9 cellular contexts compared by ENCODE assay signal in the genomic region with DNA sequence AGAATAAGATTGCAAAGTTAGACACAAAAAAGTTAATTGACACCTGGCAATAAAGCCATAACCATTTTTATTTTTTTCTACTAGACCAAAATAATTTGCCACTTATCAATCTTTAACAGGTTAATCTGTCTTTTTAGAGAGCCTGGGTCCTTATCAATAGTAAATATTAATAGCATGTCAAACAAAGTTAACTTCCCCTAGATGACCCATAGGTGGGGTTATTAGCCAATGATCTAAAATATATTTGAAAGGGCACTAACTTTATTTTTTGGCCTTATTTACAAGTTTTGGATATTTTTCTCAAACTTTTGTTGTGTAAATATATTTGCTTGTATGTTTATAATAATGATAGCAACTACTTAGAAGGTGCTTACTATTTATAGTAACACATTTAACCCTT. TPM values are rescaled to one million over a fixed set of nuclear protein-coding genes. Genes with fewer than 3 reads are reported as not detected.
DNase-seq lines count a peak whose midpoint lies in the region; ATAC-seq, FAIRE-seq and TF ChIP-seq lines count a peak whose summit lies in the region.
"Had no signal": no experiment of that assay in that cellular context is flagged by ENCODE, and none has a peak within 500 bp of the region (broad histone marks: within the 10 kb centered on the region; RNA-seq: fewer than 3 reads in every experiment).

No MANE protein-coding gene starts in this region.

- H3K27me3 ChIP-seq in GM23248 (replicated peaks; ENCODE audit: insufficient read depth) (no peaks in the 10 kb centered on the region), astrocyte (ENCODE audit: insufficient read depth, low read length) (no peaks in the 10 kb centered on the region), mesenchymal stem cell (ENCODE audit: control insufficient read depth in 1 of 2, insufficient read depth in 1 of 2, low read length in 2 of 2) (no peaks in the 10 kb centered on the region)

- H3K23ac ChIP-seq in mesenchymal stem cell (ENCODE audit: low read length in 2 of 2) = no peak overlapping the region

- H3K27ac ChIP-seq in GM23248 (no peak overlapping the region), astrocyte (ENCODE audit: low read depth, low read length) (no peak overlapping the region), mesenchymal stem cell (ENCODE audit: low read length, poor library complexity, severe bottlenecking) (no peak overlapping the region)

- H3K9me3 ChIP-seq in GM23248 (ENCODE audit: low read depth) = no peaks in the 10 kb centered on the region
- H3K9me3 ChIP-seq in astrocyte (ENCODE audit: insufficient read depth, low read depth, low read length) = no peaks in the 10 kb centered on the region
- no peaks in the 10 kb centered on the region for H3K9me3 ChIP-seq in mesenchymal stem cell (ENCODE audit: control insufficient read depth, low read length)

- H3K27me3 Mint-ChIP-seq in astrocyte (ENCODE audit: low read depth, unreplicated experiment) = peaks cover 24% of the 10 kb centered on the region

- peaks cover 7% of the 10 kb centered on the region for H3K4me1 ChIP-seq in GM23248 (ENCODE audit: insufficient read depth)
- peaks cover under 1% of the 10 kb centered on the region for H3K4me1 ChIP-seq in astrocyte (ENCODE audit: insufficient read depth, low read length)
- peaks cover 3% of the 10 kb centered on the region for H3K4me1 ChIP-seq in mesenchymal stem cell (ENCODE audit: control insufficient read depth, insufficient read depth, low read depth, low read length)

- no peak overlapping the region for H3K4me2 ChIP-seq in GM23248 (ENCODE audit: unreplicated experiment)
- H3K4me2 ChIP-seq in astrocyte (ENCODE audit: low read length) = no peak overlapping the region
- H3K4me2 ChIP-seq in mesenchymal stem cell (ENCODE audit: low read length, poor library complexity, severe bottlenecking) = no peak overlapping the region

- no peaks in the 10 kb centered on the region for H3K79me1 ChIP-seq in mesenchymal stem cell (replicated peaks; ENCODE audit: low read length, poor library complexity, severe bottlenecking)

- no peak overlapping the region for H3K4ac ChIP-seq in mesenchymal stem cell (ENCODE audit: low read depth in 1 of 2, low read length in 2 of 2)

- no peaks in the 10 kb centered on the region for H3K9me3 Mint-ChIP-seq in astrocyte (ENCODE audit: unreplicated experiment)

- in situ Hi-C loops in GM23248 (cut with MboI) = no loop called here

- no peak for ATAC-seq in HG02852 (IDR thresholded peaks at IDR 0.05; ENCODE audit: unreplicated experiment)

- H2AK5ac ChIP-seq in mesenchymal stem cell (ENCODE audit: low read length, severe bottlenecking) = no peak overlapping the region

- H3F3A ChIP-seq in GM23248 (ENCODE audit: insufficient read depth) = 0 out of 2 replicates have a peak, but pooled peaks cover 4% of the 10 kb centered on the region

- no peaks in the 10 kb centered on the region for H4K20me1 ChIP-seq in GM23248 (ENCODE audit: insufficient read depth)
- H4K20me1 ChIP-seq in astrocyte (ENCODE audit: insufficient read depth, low read length) = no peaks in the 10 kb centered on the region

- H3K4me3 ChIP-seq in GM23248 (no peak overlapping the region), astrocyte (ENCODE audit: insufficient read depth, low read depth, low read length) (no peak overlapping the region), mesenchymal stem cell (ENCODE audit: insufficient read depth in 1 of 2, low read depth in 1 of 2, low read length in 2 of 2) (no peak overlapping the region)

- H2AFZ ChIP-seq in GM23248 (no peak overlapping the region), astrocyte (ENCODE audit: low read depth, low read length) (no peak overlapping the region), mesenchymal stem cell (ENCODE audit: low read depth, low read length) (no peak overlapping the region)

- no peak for FAIRE-seq in astrocyte (lab: Jason Lieb, UNC)
- no peak for FAIRE-seq in RCC 7860 (lab: Jason Lieb, UNC)

- H3K18ac ChIP-seq in mesenchymal stem cell (ENCODE audit: low read depth in 1 of 2, low read length in 2 of 2) = no peak overlapping the region

- TF ChIP-seq CTCF in AG09319 (IDR thresholded peaks at IDR 0.05; ENCODE audit: low read depth, low read length) (peak; percentile 35), astrocyte (IDR thresholded peaks at IDR 0.05; ENCODE audit: insufficient read depth, low read depth, low read length) (peak; percentile 6)

- DNase-seq in AG09319 (ENCODE audit: extremely low read depth, low read depth) (no peak), GM23248 (peak; percentile 57), astrocyte (ENCODE audit: low read depth) (no peak), mesenchymal stem cell (peak; percentile 47), RCC 7860 (ENCODE audit: low spot score) (no peak), SW480 (ENCODE audit: low spot score) (no peak)
- no peak for DNase-seq in activated CD4-positive, alpha-beta T cell treated with anti-CD3 and anti-CD28 coated beads, Interleukin-2, amount 50 U/mL, for 4 hours
- DNase-seq: GF-D8 had no signal

- H3K36me3 ChIP-seq in GM23248 (ENCODE audit: low read depth) (no peaks in the 10 kb centered on the region), astrocyte (ENCODE audit: insufficient read depth, low read length) (no peaks in the 10 kb centered on the region), mesenchymal stem cell (ENCODE audit: control insufficient read depth in 1 of 2, insufficient read depth in 2 of 2, low read depth in 1 of 2, low read length in 2 of 2) (no peaks in the 10 kb centered on the region)

- no peak overlapping the region for H4K91ac ChIP-seq in mesenchymal stem cell (ENCODE audit: low read length)

- H3K9me2 ChIP-seq in GM23248 (ENCODE audit: insufficient read depth) = no peaks in the 10 kb centered on the region

- H2BK120ac ChIP-seq in mesenchymal stem cell (ENCODE audit: low read depth, low read length) = no peak overlapping the region

- H3K4me1 Mint-ChIP-seq in astrocyte (ENCODE audit: low read depth, unreplicated experiment) = no peaks in the 10 kb centered on the region

- no peak overlapping the region for H3K14ac ChIP-seq in mesenchymal stem cell (ENCODE audit: low read length in 2 of 2)

- H4K8ac ChIP-seq in mesenchymal stem cell (ENCODE audit: low read length) = no peak overlapping the region

- H3K9ac ChIP-seq in GM23248 (no peak overlapping the region), astrocyte (ENCODE audit: low read length) (no peak overlapping the region), mesenchymal stem cell (ENCODE audit: low read length) (peak overlapping the region; percentile 65)

- no peaks in the 10 kb centered on the region for H3K36me3 Mint-ChIP-seq in astrocyte (ENCODE audit: low read depth, unreplicated experiment)

- no peak overlapping the region for H3K4me3 Mint-ChIP-seq in astrocyte (ENCODE audit: unreplicated experiment)

- no peak overlapping the region for H3K27ac Mint-ChIP-seq in astrocyte (ENCODE audit: unreplicated experiment)

- H3K79me2 ChIP-seq in GM23248 (ENCODE audit: insufficient read depth) = no peaks in the 10 kb centered on the region
- no peaks in the 10 kb centered on the region for H3K79me2 ChIP-seq in astrocyte (ENCODE audit: insufficient read depth, low read length)

- no peak overlapping the region for H2BK12ac ChIP-seq in mesenchymal stem cell (ENCODE audit: low read length in 2 of 2)

- H2BK15ac ChIP-seq in mesenchymal stem cell (ENCODE audit: low read depth, poor library complexity, severe bottlenecking) = no peak overlapping the region

- H2BK5ac ChIP-seq in mesenchymal stem cell (ENCODE audit: low read depth, low read length, poor library complexity, severe bottlenecking) = no peak overlapping the region

RNA-seq across cellular contexts. Expression of gene ANKRD33, which starts 3.9 kb away (rescaled TPM):
- not detected in 2 replicates for total RNA-seq in GM23248 (2014; rRNA removed; shearing (Covaris generic))
- polyA plus RNA-seq in GM23248 (2016; fragmentation: Nextera tagmentation; extraction: Ambion mirVana) = not detected in 2 replicates
- not detected in 2 replicates for total RNA-seq in astrocyte
- polyA plus RNA-seq in mesenchymal stem cell (2013, experiment 1 of 2) = 3.7 TPM
- polyA plus RNA-seq in mesenchymal stem cell (2013, experiment 2 of 2) = 3.2 TPM

RNA-seq across cellular contexts. Expression of gene ACVRL1, which starts 15.5 kb away (rescaled TPM):
- total RNA-seq in GM23248 (2014; rRNA removed; shearing (Covaris generic)) = 67.4 and 114 TPM in 2 replicates
- polyA plus RNA-seq in GM23248 (2016; fragmentation: Nextera tagmentation; extraction: Ambion mirVana) = 18.9 and 19.1 TPM in 2 replicates
- 0.95 and 1.3 TPM in 2 replicates for total RNA-seq in astrocyte
- 158 TPM for polyA plus RNA-seq in mesenchymal stem cell (2013, experiment 1 of 2)
- polyA plus RNA-seq in mesenchymal stem cell (2013, experiment 2 of 2) = 162 TPM

RNA-seq across cellular contexts. Expression of gene FIGNL2, which starts 43.3 kb away (rescaled TPM):
- total RNA-seq in GM23248 (2014; rRNA removed; shearing (Covaris generic)) = 0.32 and 0.76 TPM in 2 replicates
- polyA plus RNA-seq in GM23248 (2016; fragmentation: Nextera tagmentation; extraction: Ambion mirVana) = 0.13 and 0.23 TPM in 2 replicates
- 5.0 and 6.7 TPM in 2 replicates for total RNA-seq in astrocyte
- 0.62 TPM for polyA plus RNA-seq in mesenchymal stem cell (2013, experiment 1 of 2)
- 0.71 TPM for polyA plus RNA-seq in mesenchymal stem cell (2013, experiment 2 of 2)

RNA-seq across cellular contexts. Expression of gene ACVR1B, which starts 59.7 kb away (rescaled TPM):
- 16.4 and 17.0 TPM in 2 replicates for total RNA-seq in GM23248 (2014; rRNA removed; shearing (Covaris generic))
- 2.8 and 3.1 TPM in 2 replicates for polyA plus RNA-seq in GM23248 (2016; fragmentation: Nextera tagmentation; extraction: Ambion mirVana)
- total RNA-seq in astrocyte = 13.8 and 15.4 TPM in 2 replicates
- 13.6 TPM for polyA plus RNA-seq in mesenchymal stem cell (2013, experiment 1 of 2)
- polyA plus RNA-seq in mesenchymal stem cell (2013, experiment 2 of 2) = 13.2 TPM

Comparison
In these comparisons a context has a peak if more than half of its experiments do, and no peak if none do; other contexts are left out.
1. DNase-seq: peak in GM23248 (single experiment) and mesenchymal stem cell (single experiment); none in AG09319 (single experiment), astrocyte (single experiment), activated CD4-positive, alpha-beta T cell treated with anti-CD3 and anti-CD28 coated beads, Interleukin-2, amount 50 U/mL, for 4 hours (0 of 2), RCC 7860 (single experiment) and SW480 (single experiment).
2. RNA of gene ACVRL1, which starts 15.5 kb away (total RNA-seq): 67.4 to 114 TPM in GM23248; 0.95 to 1.3 TPM in astrocyte; every median in the first group is over 10 times any median in the second.